In the genomic region with DNA sequence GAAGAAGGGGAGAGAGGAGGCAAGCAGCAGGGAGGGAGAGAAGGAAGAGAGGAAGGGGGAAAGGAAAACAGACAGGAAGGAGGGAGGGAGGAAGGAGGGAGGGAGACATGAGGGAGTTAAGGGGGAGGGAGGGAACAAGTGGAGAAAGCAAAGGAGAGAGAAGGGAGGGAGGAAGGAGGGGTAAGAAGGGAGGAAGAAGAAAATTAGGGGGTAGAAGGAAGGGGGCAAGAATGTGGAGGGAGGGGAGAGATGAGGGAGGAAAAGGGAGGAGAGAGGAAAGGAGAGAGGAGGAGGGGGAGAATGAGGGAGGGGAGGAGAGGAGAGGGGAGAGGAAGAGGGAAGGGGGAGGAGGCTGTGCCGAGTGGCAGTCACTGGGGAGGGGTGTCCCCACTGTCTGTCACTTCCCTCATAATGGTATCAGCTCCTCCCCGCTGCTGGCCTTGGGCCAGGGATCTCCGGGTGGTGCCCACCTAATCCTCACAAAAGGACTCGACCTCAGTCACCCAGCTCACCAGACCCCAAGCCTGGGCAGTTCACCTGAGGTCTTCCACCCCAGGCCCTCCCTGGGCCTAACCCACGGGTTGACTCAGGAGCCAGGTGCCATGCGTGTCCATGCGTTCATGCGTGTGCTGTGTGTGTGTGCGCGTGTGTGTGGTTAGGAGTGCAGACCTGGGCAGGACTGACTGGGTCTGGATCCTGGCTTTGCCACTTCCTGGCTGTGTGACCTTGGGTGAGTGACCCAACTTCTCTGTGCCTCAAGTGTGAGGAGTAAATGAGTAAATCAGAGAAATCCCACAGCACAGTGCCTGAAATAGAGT, we compare ENCODE assay signal across 17 cellular contexts. TPM values are rescaled to one million over a fixed set of nuclear protein-coding genes. Genes with fewer than 3 reads are reported as not detected.
A peak's percentile ranks its signal among the peaks of the same experiment; 100 is the strongest.
DNase-seq lines count a peak whose midpoint lies in the region; ATAC-seq, FAIRE-seq and TF ChIP-seq lines count a peak whose summit lies in the region.
"Had no signal": no experiment of that assay in that cellular context is flagged by ENCODE, and none has a peak within 500 bp of the region (broad histone marks: within the 10 kb centered on the region; RNA-seq: fewer than 3 reads in every experiment).

No MANE protein-coding gene starts in this region.

- H3K27me3 Mint-ChIP-seq in astrocyte (ENCODE audit: low read depth, unreplicated experiment) (no peaks in the 10 kb centered on the region), natural killer cell (ENCODE audit: low read depth in 2 of 2) (peaks cover 8 to 15% of the 10 kb centered on the region in 2 donors)

- peak overlapping the region; percentile 72 to 86; a peak in 3 of 4 replicates for H4K8ac ChIP-seq in IMR-90 (ENCODE audit: low read depth in 2 of 2, low read length in 2 of 2)

- peaks cover 12% of the 10 kb centered on the region for H3K4me1 ChIP-seq in IMR-90 (ENCODE audit: control insufficient read depth, insufficient read depth, low read length)
- peaks cover 11% of the 10 kb centered on the region for H3K4me1 ChIP-seq in astrocyte (ENCODE audit: insufficient read depth, low read length)
- H3K4me1 ChIP-seq: parathyroid adenoma had no signal

- no peak overlapping the region for H3K27ac ChIP-seq in IMR-90 (ENCODE audit: insufficient read depth, low read length)
- no peak overlapping the region for H3K27ac ChIP-seq in astrocyte (ENCODE audit: low read depth, low read length)
- H3K27ac ChIP-seq: parathyroid adenoma, SJSA1 had no signal

- H2BK15ac ChIP-seq in IMR-90 (ENCODE audit: low read depth, low read length), result peak overlapping the region; percentile 70; the same call in 2 of the 3 replicates

- H3K4me1 Mint-ChIP-seq in astrocyte (ENCODE audit: low read depth, unreplicated experiment) (peaks cover 19% of the 10 kb centered on the region), natural killer cell (peaks cover 15 to 37% of the 10 kb centered on the region in 2 donors)

- no peak overlapping the region for H3K56ac ChIP-seq in IMR-90 (ENCODE audit: extremely low read depth, insufficient read depth, low read length)

- in situ Hi-C loops in IMR-90 (cut with MboI; ENCODE audit: low sequenced_read_pairs), result loop anchor here (10.0 kb wide), 1 partner anchor 268 kb away; no protein-coding TSS in a partner anchor

- no peak overlapping the region for H3K18ac ChIP-seq in IMR-90 (ENCODE audit: low read depth, low read length)

- H3K27me3 ChIP-seq in IMR-90 (ENCODE audit: control insufficient read depth, insufficient read depth, low read length), result no peaks in the 10 kb centered on the region
- H3K27me3 ChIP-seq in astrocyte (ENCODE audit: insufficient read depth, low read length), result no peaks in the 10 kb centered on the region
- H3K27me3 ChIP-seq: SJSA1 had no signal

- peak overlapping the region; percentile 75 for H3K4ac ChIP-seq in IMR-90 (ENCODE audit: low read depth, low read length)

- H3K36me3 ChIP-seq in IMR-90 (ENCODE audit: control insufficient read depth, insufficient read depth, low read length) (no peaks in the 10 kb centered on the region), astrocyte (ENCODE audit: insufficient read depth, low read length) (no peaks in the 10 kb centered on the region)
- H3K36me3 ChIP-seq: SJSA1 had no signal

- no peaks in the 10 kb centered on the region for H3K9me3 Mint-ChIP-seq in astrocyte (ENCODE audit: unreplicated experiment)
- no peaks in the 10 kb centered on the region for H3K9me3 Mint-ChIP-seq in natural killer cell

- peak overlapping the region; percentile 84 for H2AK9ac ChIP-seq in IMR-90 (replicated peaks; ENCODE audit: low read depth, low read length, poor library complexity)

- H4K20me1 ChIP-seq in IMR-90 (ENCODE audit: insufficient read depth, low read length), result no peaks in the 10 kb centered on the region
- H4K20me1 ChIP-seq in astrocyte (ENCODE audit: insufficient read depth, low read length), result no peaks in the 10 kb centered on the region

- H3K4me3 ChIP-seq in IMR-90 (ENCODE audit: insufficient read depth, low read depth, low read length) (no peak overlapping the region), astrocyte (ENCODE audit: insufficient read depth, low read depth, low read length) (no peak overlapping the region)
- H3K4me3 ChIP-seq: SJSA1 had no signal

- intact Hi-C loops in IMR-90 (cut with micrococcal nuclease) (no loop called here), natural killer cell (cut with micrococcal nuclease) (no loop called here)

- H2AFZ ChIP-seq in IMR-90 (replicated peaks; ENCODE audit: low read length, poor library complexity) (peak overlapping the region; percentile 78), astrocyte (ENCODE audit: low read depth, low read length) (peak overlapping the region; percentile 0)
- H2AFZ ChIP-seq: parathyroid adenoma had no signal

- H2AK5ac ChIP-seq in IMR-90 (ENCODE audit: low read depth, low read length), result peak overlapping the region; percentile 93

- H3K36me3 Mint-ChIP-seq in astrocyte (ENCODE audit: low read depth, unreplicated experiment), result no peaks in the 10 kb centered on the region
- H3K36me3 Mint-ChIP-seq in natural killer cell, result no peaks in the 10 kb centered on the region

- H2BK20ac ChIP-seq in IMR-90 (ENCODE audit: low read depth, low read length), result 0 out of 2 replicates have a peak overlapping the region, but pooled peaks have one; percentile 36

- H3K4me3 Mint-ChIP-seq in astrocyte (ENCODE audit: unreplicated experiment) (no peak overlapping the region), natural killer cell (no peak overlapping the region)

- no peaks in the 10 kb centered on the region for H3K79me2 ChIP-seq in astrocyte (ENCODE audit: insufficient read depth, low read length)
- H3K79me2 ChIP-seq: parathyroid adenoma had no signal

- no peaks in the 10 kb centered on the region for H3K9me3 ChIP-seq in IMR-90 (ENCODE audit: control insufficient read depth, insufficient read depth, low read length)
- H3K9me3 ChIP-seq in astrocyte (ENCODE audit: insufficient read depth, low read depth, low read length), result no peaks in the 10 kb centered on the region
- H3K9me3 ChIP-seq: SJSA1 had no signal

- no peak overlapping the region for H4K5ac ChIP-seq in IMR-90 (ENCODE audit: low read depth, low read length)

- FAIRE-seq in astrocyte (lab: Jason Lieb, UNC), result no peak
- FAIRE-seq: A204.1, bronchial epithelial cell had no signal

- peak overlapping the region; percentile 91 for H2BK120ac ChIP-seq in IMR-90 (ENCODE audit: low read depth, low read length)

- DNase-seq in NCI-H2171 treated with DMSO at 0.1 percent for 48 hours (lab: John Stamatoyannopoulos, UW), result peak; percentile 22
- no peak for DNase-seq in NCI-H2171 (lab: John Stamatoyannopoulos, UW)
- DNase-seq in IMR-90, result no peak
- DNase-seq in astrocyte (ENCODE audit: low read depth), result no peak
- no peak for DNase-seq in natural killer cell
- DNase-seq: GOT3, NCI-H1092 treated with DMSO at 0.1 percent for 48 hours, NCI-H526 treated with DMSO at 0.1 percent for 48 hours had no signal

- POLR2A ChIA-PET in IMR-90 (lab: Charles Lee; ENCODE audit: unreplicated experiment), result no interaction called here

- H3K9me1 ChIP-seq in IMR-90 (ENCODE audit: insufficient read depth, low read length), result peaks cover 14% of the 10 kb centered on the region

- H3K27ac Mint-ChIP-seq in astrocyte (ENCODE audit: unreplicated experiment), result no peak overlapping the region
- peak overlapping the region in 1 of 2 donors; percentile 14 for H3K27ac Mint-ChIP-seq in natural killer cell

- no CpG with 5 or more reads among the region's 10 CpGs for WGBS in IMR-90 (ENCODE audit: extremely low coverage in 2 of 2, insufficient read length in 1 of 2), 2 experiments

- peaks cover 3 to 7% of the 10 kb centered on the region in 2 experiments; a peak in 3 of 4 replicates for H3K79me1 ChIP-seq in IMR-90 (ENCODE audit: low read depth in 1 of 2, low read length in 2 of 2)

- H4K91ac ChIP-seq in IMR-90 (ENCODE audit: insufficient read depth, low read depth, low read length), result peak overlapping the region; percentile 83

- TF ChIP-seq CTCF in IMR-90 (conservative IDR thresholded peaks at IDR 0.05; ENCODE audit: low read depth, low read length) (no peak), astrocyte (IDR thresholded peaks at IDR 0.05; ENCODE audit: insufficient read depth, low read depth, low read length) (no peak), natural killer cell (IDR thresholded peaks at IDR 0.05) (no peak)

- CTCF ChIA-PET in IMR-90 (lab: Yijun Ruan, JAX), result no interaction called here

- ATAC-seq in IMR-90 (ENCODE audit: low read depth) (no peak), natural killer cell (peak; percentile 46 to 60 (median 52)), HG03442 (IDR thresholded peaks at IDR 0.05; ENCODE audit: unreplicated experiment) (no peak), GM19035 (IDR thresholded peaks at IDR 0.05; ENCODE audit: unreplicated experiment) (no peak), HG02870 (IDR thresholded peaks at IDR 0.05; ENCODE audit: unreplicated experiment) (no peak)

- no TSS peak for BruUV-seq in IMR-90 (replicated peaks; lab: Mats Ljungman, UMichigan)

- no peak for TF ChIP-seq RAD21 in IMR-90 (IDR thresholded peaks at IDR 0.05; ENCODE audit: low read length)

- dilution Hi-C loops in IMR-90 (cut with HindIII; ENCODE audit: low sequenced_read_pairs, unreplicated experiment), result no loop called here

- no peak overlapping the region; the same call in 1 of the 2 replicates for H3K23ac ChIP-seq in IMR-90 (ENCODE audit: low read depth, low read length)

- H2BK5ac ChIP-seq in IMR-90 (ENCODE audit: low read depth, low read length, poor library complexity, severe bottlenecking), result peak overlapping the region; percentile 12

- H3K9ac ChIP-seq in IMR-90 (ENCODE audit: low read depth, low read length) (peak overlapping the region; percentile 25; the same call in 1 of the 2 replicates), astrocyte (ENCODE audit: low read length) (no peak overlapping the region)
- H3K9ac ChIP-seq: parathyroid adenoma had no signal

- no peak overlapping the region for H3K4me2 ChIP-seq in IMR-90 (ENCODE audit: low read depth, low read length)
- peak overlapping the region; percentile 15 for H3K4me2 ChIP-seq in astrocyte (ENCODE audit: low read length)

- H3K14ac ChIP-seq in IMR-90 (replicated peaks; ENCODE audit: low read depth, low read length), result peak overlapping the region; percentile 76; the same call in 1 of the 2 replicates

- no peak for TF ChIP-seq POLR2A in IMR-90 (IDR thresholded peaks at IDR 0.05; ENCODE audit: low read depth, low read length)

RNA-seq across cellular contexts. Expression of gene C9orf50, which starts 18.1 kb away (rescaled TPM):
- total RNA-seq in IMR-90 (2012; rRNA removed), result not detected in 2 replicates
- 0.09 and 0.20 TPM in 2 replicates for polyA plus RNA-seq in IMR-90 (2012; rRNA removed)
- 0.06 and 0.19 TPM in 2 replicates for polyA plus RNA-seq in IMR-90 (2012; cell fraction: cytosol; rRNA removed)
- 0.42 and 0.54 TPM in 2 replicates for polyA plus RNA-seq in IMR-90 (2012; cell fraction: nucleus; rRNA removed; ENCODE audit: low replicate concordance)
- total RNA-seq in astrocyte, result 0.41 TPM in 1 of 2 replicates, not detected in the other
- not detected for total RNA-seq in natural killer cell
- total RNA-seq: bronchial epithelial cell, lower leg skin, SJSA1, urinary bladder had no signal

RNA-seq across cellular contexts. Expression of gene NTMT1, which starts 23.2 kb away (rescaled TPM):
- total RNA-seq in IMR-90 (2012; rRNA removed) (67.8 and 68.1 TPM in 2 replicates), astrocyte (54.0 and 55.1 TPM in 2 replicates), natural killer cell (10 to 100 TPM; 17.1 to 23.5 (median 17.1) TPM)
- polyA plus RNA-seq in IMR-90 (2012; rRNA removed), result 88.1 and 108 TPM in 2 replicates
- 57.5 and 92.6 TPM in 2 replicates for polyA plus RNA-seq in IMR-90 (2012; cell fraction: cytosol; rRNA removed)
- polyA plus RNA-seq in IMR-90 (2012; cell fraction: nucleus; rRNA removed; ENCODE audit: low replicate concordance), result 56.2 and 66.4 TPM in 2 replicates

RNA-seq across cellular contexts. Expression of gene ASB6, which starts 39.1 kb away (rescaled TPM):
- total RNA-seq in IMR-90 (2012; rRNA removed) (9.4 and 9.7 TPM in 2 replicates), astrocyte (21.7 and 24.3 TPM in 2 replicates), natural killer cell (10 to 100 TPM; 21.9 to 35.4 (median 32.4) TPM)
- polyA plus RNA-seq in IMR-90 (2012; rRNA removed), result 28.9 and 31.4 TPM in 2 replicates
- 22.2 and 27.8 TPM in 2 replicates for polyA plus RNA-seq in IMR-90 (2012; cell fraction: cytosol; rRNA removed)
- 42.0 and 79.1 TPM in 2 replicates for polyA plus RNA-seq in IMR-90 (2012; cell fraction: nucleus; rRNA removed; ENCODE audit: low replicate concordance)

Comparison
In these comparisons a context has a peak if more than half of its experiments do, and no peak if none do; other contexts are left out.
1. ATAC-seq: peak in natural killer cell (3 of 3); none in IMR-90 (single experiment), HG03442 (single experiment), GM19035 (single experiment) and HG02870 (single experiment).